In genomic region chr15:89333011-89333860, GRCh38 we compare ENCODE assay signal across 10 cellular contexts. TPM values are rescaled to one million over a fixed set of nuclear protein-coding genes. Genes with fewer than 3 reads are reported as not detected.
A peak's percentile ranks its signal among the peaks of the same experiment; 100 is the strongest.
DNase-seq lines count a peak whose midpoint lies in the region; ATAC-seq, FAIRE-seq and TF ChIP-seq lines count a peak whose summit lies in the region.
"Had no signal": no experiment of that assay in that cellular context is flagged by ENCODE, and none has a peak within 500 bp of the region (broad histone marks: within the 10 kb centered on the region; RNA-seq: fewer than 3 reads in every experiment).

No MANE protein-coding gene starts in this region.

- H3K4me1 ChIP-seq in A549, result peaks cover 37% of the 10 kb centered on the region
- H3K4me1 ChIP-seq in mammary epithelial cell (ENCODE audit: insufficient read depth, low read length), result peaks cover 38% of the 10 kb centered on the region
- H3K4me1 ChIP-seq in mucosa of rectum (ENCODE audit: control insufficient read depth in 2 of 2, insufficient read depth in 2 of 2, low read length in 2 of 2), result peaks cover 46 to 56% of the 10 kb centered on the region in 2 donors

- H3K4me1 Mint-ChIP-seq in HFFc6 (ENCODE audit: low read depth), result peaks cover 50% of the 10 kb centered on the region

- peak overlapping the region; percentile 89 for H3K4me3 Mint-ChIP-seq in HFFc6

- DNase-seq in A549 (ENCODE audit: low read depth in 1 of 2, low spot score in 1 of 2) (no peak), HFFc6 (no peak), mammary epithelial cell (no peak), hippocampal formation (lab: John Stamatoyannopoulos, UW) (no peak)
- no peak for DNase-seq in stimulated activated CD4-positive, alpha-beta T cell treated with anti-CD3 and anti-CD28 coated beads, Interleukin-1b, Interleukin-23, amount 100 ng/mL, for 48 hours
- DNase-seq: NCI-H510A had no signal

- no peak for FAIRE-seq in A549 (lab: Jason Lieb, UNC)
- FAIRE-seq: urothelium cell line had no signal

- no TSS peak for BruUV-seq in mammary epithelial cell (replicated peaks; lab: Mats Ljungman, UMichigan)

- POLR2A ChIA-PET in A549 (lab: Yijun Ruan, JAX), result no interaction called here

- in situ Hi-C loops in mammary epithelial cell (cut with MboI; ENCODE audit: low sequenced_read_pairs in 2 of 2), result no loop called here

- peaks cover 8% of the 10 kb centered on the region for H4K20me1 ChIP-seq in mammary epithelial cell (ENCODE audit: insufficient read depth, low read length)

- CTCF ChIA-PET in A549 (lab: Yijun Ruan, JAX) (interaction anchor here (0.9 to 34.7 kb wide), 13 partner anchors 10 to 676 kb away, joined by 3 to 593 read pairs (median 4); no protein-coding TSS in a partner anchor), mammary epithelial cell (lab: Charles Lee; ENCODE audit: low non-redundant PET) (no interaction called here)

- peaks cover 6% of the 10 kb centered on the region for H3K27me3 Mint-ChIP-seq in HFFc6 (ENCODE audit: insufficient read depth)

- peak overlapping the region; percentile 63 for H3K9ac ChIP-seq in mammary epithelial cell (ENCODE audit: insufficient read depth, low read length)
- peak overlapping the region; percentile 83 to 89 for H3K9ac ChIP-seq in mucosa of rectum (ENCODE audit: low read depth in 1 of 2, low read length in 2 of 2)

- H3K36me3 Mint-ChIP-seq in HFFc6 (ENCODE audit: low read depth), result peaks cover 36% of the 10 kb centered on the region

- peaks cover 64% of the 10 kb centered on the region for H3K79me2 ChIP-seq in mammary epithelial cell (ENCODE audit: insufficient read depth, low read length)

- TF ChIP-seq POLR2A in A549 (IDR thresholded peaks at IDR 0.05; ENCODE audit: low read length), result no peak

- peaks cover 26% of the 10 kb centered on the region for H3K36me3 ChIP-seq in mammary epithelial cell (ENCODE audit: insufficient read depth, low read length)
- peaks cover 35 to 43% of the 10 kb centered on the region in 2 donors for H3K36me3 ChIP-seq in mucosa of rectum (ENCODE audit: control insufficient read depth in 2 of 2, insufficient read depth in 2 of 2, low read length in 2 of 2)

- peaks cover 7% of the 10 kb centered on the region; the same call in 1 of the 2 replicates for H3K9me3 Mint-ChIP-seq in HFFc6

- WGBS in A549 (ENCODE audit: missing lambda C conversion rate), result 92% methylated on average over 56 of the region's 57 CpGs
- 90% methylated on average over 23 of the region's 57 CpGs for WGBS in mammary epithelial cell (ENCODE audit: low coverage, missing lambda C conversion rate)

- H3K27me3 ChIP-seq in mammary epithelial cell (ENCODE audit: insufficient read depth, low read length) (no peaks in the 10 kb centered on the region), mucosa of rectum (ENCODE audit: control insufficient read depth in 2 of 2, insufficient read depth in 2 of 2, low read length in 2 of 2) (no peaks in the 10 kb centered on the region)

- H3K4me3 ChIP-seq in A549 (peak overlapping the region; percentile 68), mammary epithelial cell (replicated peaks in 1 of 3; ENCODE audit: insufficient read depth in 1 of 3, low read depth in 2 of 3, low read length in 3 of 3) (peak overlapping the region; percentile 57 to 86 (median 70)), mucosa of rectum (ENCODE audit: low read length in 2 of 2) (peak overlapping the region; percentile 86 to 93)

- peak overlapping the region; percentile 64; the same call in 1 of the 2 replicates for H3K27ac Mint-ChIP-seq in HFFc6

- no peak for TF ChIP-seq EP300 in A549 (IDR thresholded peaks at IDR 0.05)

- H3K27ac ChIP-seq in A549 (peak overlapping the region; percentile 89 to 95), mammary epithelial cell (ENCODE audit: insufficient read depth, low read depth, low read length) (peak overlapping the region; percentile 74), mucosa of rectum (ENCODE audit: low read depth in 2 of 2, low read length in 2 of 2) (no peak overlapping the region)

- ATAC-seq in A549, result no peak
- no peak for ATAC-seq in GM21786 (IDR thresholded peaks at IDR 0.05; ENCODE audit: unreplicated experiment)
- ATAC-seq in HG03045 (IDR thresholded peaks at IDR 0.05; ENCODE audit: unreplicated experiment), result no peak

- no peak overlapping the region for H2AFZ ChIP-seq in mammary epithelial cell (ENCODE audit: low read depth, low read length)

- dilution Hi-C loops in mammary epithelial cell (cut with HindIII; ENCODE audit: low sequenced_read_pairs), result no loop called here

- intact Hi-C loops in mammary epithelial cell (cut with micrococcal nuclease), result loop anchor here (10.0 kb wide), 1 partner anchor 128 kb away; no protein-coding TSS in a partner anchor

- H3K4me2 ChIP-seq in A549 (peak overlapping the region; percentile 78), mammary epithelial cell (ENCODE audit: insufficient read depth, low read depth, low read length) (peak overlapping the region; percentile 86)

- TF ChIP-seq RAD21 in A549 (conservative IDR thresholded peaks at IDR 0.05 in 1 of 2, IDR thresholded peaks at IDR 0.05 in 1 of 2), result no peak

- no peak for TF ChIP-seq CTCF in A549 (IDR thresholded peaks at IDR 0.05)
- no peak for TF ChIP-seq CTCF in HFFc6 (IDR thresholded peaks at IDR 0.05)
- no peak for TF ChIP-seq CTCF in mammary epithelial cell (conservative IDR thresholded peaks at IDR 0.05 in 1 of 2, IDR thresholded peaks at IDR 0.05 in 1 of 2; ENCODE audit: extremely low read depth in 1 of 2, insufficient read depth in 1 of 2, low read depth in 1 of 2, low read length in 2 of 2)

- H3K9me3 ChIP-seq in A549 (no peaks in the 10 kb centered on the region), mammary epithelial cell (replicated peaks; ENCODE audit: insufficient read depth, low read length) (no peaks in the 10 kb centered on the region), mucosa of rectum (ENCODE audit: control insufficient read depth in 2 of 2, low read length in 2 of 2) (no peaks in the 10 kb centered on the region)

TF ChIP-seq in A549, 52 proteins besides CTCF, POLR2A, EP300 and RAD21:
- TF ChIP-seq HOXB5 (CRISPR knock-in tag; IDR thresholded peaks at IDR 0.05) (no peak), FOSL2 (IDR thresholded peaks at IDR 0.05) (no peak), FOSL2 (CRISPR knock-in tag; IDR thresholded peaks at IDR 0.05) (no peak), TFCP2L1 (CRISPR knock-in tag; IDR thresholded peaks at IDR 0.05) (no peak), CHD2 (IDR thresholded peaks at IDR 0.05; ENCODE audit: low read length, partially characterized antibody) (no peak), E2F6 (IDR thresholded peaks at IDR 0.05; ENCODE audit: borderline replicate concordance, low read depth) (no peak), MAZ (IDR thresholded peaks at IDR 0.05; ENCODE audit: borderline replicate concordance, low read depth, low read length) (no peak), ZSCAN20 (CRISPR knock-in tag; IDR thresholded peaks at IDR 0.05) (no peak), BHLHE40 (IDR thresholded peaks at IDR 0.05; ENCODE audit: low read depth, low read length) (no peak), JUNB (IDR thresholded peaks at IDR 0.05) (no peak), PHF8 (IDR thresholded peaks at IDR 0.05; ENCODE audit: borderline replicate concordance, low read depth) (no peak), HEYL (CRISPR knock-in tag; IDR thresholded peaks at IDR 0.05) (no peak), RCOR1 (IDR thresholded peaks at IDR 0.05; ENCODE audit: low read depth, low read length) (no peak)

RNA-seq across cellular contexts. Expression of gene POLG, which starts 1.4 kb away (rescaled TPM):
- polyA plus RNA-seq in A549 (2011; rRNA removed), result 24.1 and 34.0 TPM in 2 replicates
- 34.4 and 38.1 TPM in 2 replicates for polyA plus RNA-seq in A549 (2012; cell fraction: cytosol; rRNA removed)
- polyA plus RNA-seq in A549 (2012; cell fraction: nucleus; rRNA removed), result 159 and 165 TPM in 2 replicates
- 47.8 to 50.2 TPM (median 50.0 TPM) in 3 replicates for polyA plus RNA-seq in A549 (2017; fragmentation: RNase III; extraction: RNeasy Plus Mini Kit Qiagen cat#74134 plus additional on column Dnase treatment)
- 46.5 and 54.1 TPM in 2 replicates for polyA minus RNA-seq in A549 (2011; rRNA and poly(A)+ RNA removed)
- 10 to 100 TPM; 33.1 to 48.3 (median 35.2) TPM for total RNA-seq in HFFc6 (2021; fragmentation: NEBNext Ultra II Directional; extraction: Animal tissue kit (Norgen Biotek cat#: 25700))
- total RNA-seq in mammary epithelial cell, result 10 to 100 TPM; 58.3 to 66.7 TPM
- 40.1 TPM for polyA plus RNA-seq in mammary epithelial cell
- polyA minus RNA-seq in mammary epithelial cell, result 112 TPM

Comparison
In these comparisons a context has a peak if more than half of its experiments do, and no peak if none do; other contexts are left out.
1. H3K27ac ChIP-seq: peak in A549 (2 of 2) and mammary epithelial cell (single experiment); none in mucosa of rectum (0 of 2).
2. Peak in every context shown above with its lines, with median percentiles within 50 percentile points of each other: H3K4me3 ChIP-seq.